Comparison of ENCODE assay signal across 19 cellular contexts in genomic region chr1:100394286-100394685, GRCh38. TPM values are rescaled to one million over a fixed set of nuclear protein-coding genes. Genes with fewer than 3 reads are reported as not detected.
DNase-seq lines count a peak whose midpoint lies in the region; ATAC-seq and TF ChIP-seq lines count a peak whose summit lies in the region.
"Had no signal": no experiment of that assay in that cellular context is flagged by ENCODE, and none has a peak within 500 bp of the region (broad histone marks: within the 10 kb centered on the region; RNA-seq: fewer than 3 reads in every experiment).

No MANE protein-coding gene starts in this region.

- H3K4me1 Mint-ChIP-seq in activated CD4-positive, alpha-beta T cell treated with anti-CD3 and anti-CD28 coated beads, Interleukin-2, amount 10 ng/mL, durations not matched to agents 24 days and 14 days: peaks cover 75% of the 10 kb centered on the region
- H3K4me1 Mint-ChIP-seq in CD4-positive, alpha-beta memory T cell: peaks cover 78 to 99% (median 90%) of the 10 kb centered on the region in 4 donors
- peaks cover 87% of the 10 kb centered on the region for H3K4me1 Mint-ChIP-seq in activated CD8-positive, alpha-beta T cell treated with anti-CD3 and anti-CD28 coated beads for 36 hours (ENCODE audit: low read depth)
- H3K4me1 Mint-ChIP-seq in naive B cell: peaks cover 19 to 53% (median 53%) of the 10 kb centered on the region in 3 donors
- peaks cover 6% of the 10 kb centered on the region for H3K4me1 Mint-ChIP-seq in mesothelial cell of epicardium
- H3K4me1 Mint-ChIP-seq in HFFc6 (ENCODE audit: low read depth): peaks cover 6% of the 10 kb centered on the region; the same call in 1 of the 2 replicates

- peaks cover 4% of the 10 kb centered on the region for H3K9me3 Mint-ChIP-seq in activated CD4-positive, alpha-beta T cell treated with anti-CD3 and anti-CD28 coated beads, Interleukin-2, amount 10 ng/mL, durations not matched to agents 24 days and 14 days
- peaks cover 0 to 2% (median 0%) of the 10 kb centered on the region in 8 donors for H3K9me3 Mint-ChIP-seq in CD4-positive, alpha-beta memory T cell
- H3K9me3 Mint-ChIP-seq in activated CD8-positive, alpha-beta T cell treated with anti-CD3 and anti-CD28 coated beads for 36 hours: no peaks in the 10 kb centered on the region
- H3K9me3 Mint-ChIP-seq in naive B cell (peaks cover 0 to 5% (median 0%) of the 10 kb centered on the region in 7 donors), mesothelial cell of epicardium (no peaks in the 10 kb centered on the region), HFFc6 (no peaks in the 10 kb centered on the region)

- no peak for ATAC-seq in activated CD8-positive, alpha-beta T cell treated with anti-CD3 and anti-CD28 coated beads for 36 hours
- ATAC-seq in naive B cell (ENCODE audit: low read depth in 2 of 2): no peak
- ATAC-seq: heart right ventricle had no signal

- peaks cover 54% of the 10 kb centered on the region for H3K36me3 Mint-ChIP-seq in activated CD4-positive, alpha-beta T cell treated with anti-CD3 and anti-CD28 coated beads, Interleukin-2, amount 10 ng/mL, durations not matched to agents 24 days and 14 days (ENCODE audit: low read depth)
- peaks cover 50 to 86% of the 10 kb centered on the region in 2 donors for H3K36me3 Mint-ChIP-seq in CD4-positive, alpha-beta memory T cell
- peaks cover 33% of the 10 kb centered on the region for H3K36me3 Mint-ChIP-seq in activated CD8-positive, alpha-beta T cell treated with anti-CD3 and anti-CD28 coated beads for 36 hours (ENCODE audit: low read depth)
- peaks cover 6 to 17% of the 10 kb centered on the region in 2 donors for H3K36me3 Mint-ChIP-seq in naive B cell
- peaks cover 9% of the 10 kb centered on the region for H3K36me3 Mint-ChIP-seq in mesothelial cell of epicardium
- H3K36me3 Mint-ChIP-seq in HFFc6 (ENCODE audit: low read depth): no peaks in the 10 kb centered on the region

- no peaks in the 10 kb centered on the region for H3K9me3 ChIP-seq in CD4-positive, alpha-beta memory T cell (ENCODE audit: control insufficient read depth in 1 of 2, low read length in 2 of 2)
- H3K9me3 ChIP-seq: HAP-1, heart right ventricle had no signal

- peak overlapping the region; percentile 84 for H3K27ac Mint-ChIP-seq in activated CD4-positive, alpha-beta T cell treated with anti-CD3 and anti-CD28 coated beads, Interleukin-2, amount 10 ng/mL, durations not matched to agents 24 days and 14 days
- H3K27ac Mint-ChIP-seq in CD4-positive, alpha-beta memory T cell: peak overlapping the region; percentile 73 to 93 (median 88)
- peak overlapping the region; percentile 61 for H3K27ac Mint-ChIP-seq in activated CD8-positive, alpha-beta T cell treated with anti-CD3 and anti-CD28 coated beads for 36 hours
- H3K27ac Mint-ChIP-seq in naive B cell (peak overlapping the region; percentile 3 to 94 (median 58)), mesothelial cell of epicardium (no peak overlapping the region), HFFc6 (no peak overlapping the region)

- POLR2A ChIA-PET in CD4-positive, alpha-beta memory T cell (lab: Charles Lee; ENCODE audit: partially characterized antibody): interaction anchor here (0.7 to 17.3 kb wide), 20 partner anchors 8 to 65 kb away, joined by 3 to 283 read pairs (median 5); partner anchors contain the start of gene CDC14A
- POLR2A ChIA-PET in activated CD8-positive, alpha-beta T cell treated with anti-CD3 and anti-CD28 coated beads for 36 hours (lab: Charles Lee): interaction anchor here (0.9 to 2.2 kb wide), 3 partner anchors 19 to 41 kb away, joined by 3 to 7 read pairs (median 3); no protein-coding TSS in a partner anchor

- H3K27ac ChIP-seq in CD4-positive, alpha-beta memory T cell (ENCODE audit: low read depth, low read length): peak overlapping the region; percentile 54
- H3K27ac ChIP-seq: cardiac muscle cell, WERI-Rb-1 had no signal

- no peak overlapping the region for H3K4me3 ChIP-seq in CD4-positive, alpha-beta memory T cell (ENCODE audit: low read length in 2 of 2)
- H3K4me3 ChIP-seq: cardiac muscle cell, HAP-1, heart right ventricle had no signal

- intact Hi-C loops in activated CD4-positive, alpha-beta T cell treated with anti-CD3 and anti-CD28 coated beads, Interleukin-2, amount 10 ng/mL, durations not matched to agents 24 days and 14 days (cut with micrococcal nuclease): loop anchor here (2.0 kb wide), 1 partner anchor 39 kb away; no protein-coding TSS in a partner anchor
- intact Hi-C loops in CD4-positive, alpha-beta memory T cell (cut with micrococcal nuclease): no loop called here
- intact Hi-C loops in activated CD8-positive, alpha-beta T cell treated with anti-CD3 and anti-CD28 coated beads for 36 hours (cut with micrococcal nuclease): no loop called here

- H3K4me3 Mint-ChIP-seq in activated CD4-positive, alpha-beta T cell treated with anti-CD3 and anti-CD28 coated beads, Interleukin-2, amount 10 ng/mL, durations not matched to agents 24 days and 14 days: peak overlapping the region; percentile 44
- peak overlapping the region; percentile 4 to 80 (median 70) for H3K4me3 Mint-ChIP-seq in CD4-positive, alpha-beta memory T cell
- H3K4me3 Mint-ChIP-seq in activated CD8-positive, alpha-beta T cell treated with anti-CD3 and anti-CD28 coated beads for 36 hours: no peak overlapping the region
- H3K4me3 Mint-ChIP-seq in naive B cell: peak overlapping the region in 5 of 8 donors; percentile 17 to 76 (median 64)
- H3K4me3 Mint-ChIP-seq in mesothelial cell of epicardium: no peak overlapping the region
- H3K4me3 Mint-ChIP-seq in HFFc6: no peak overlapping the region

- H3K4me1 ChIP-seq in CD4-positive, alpha-beta memory T cell (ENCODE audit: insufficient read depth, low read length): peaks cover 100% of the 10 kb centered on the region

- no peaks in the 10 kb centered on the region for H3K27me3 ChIP-seq in CD4-positive, alpha-beta memory T cell (ENCODE audit: insufficient read depth, low read length)
- H3K27me3 ChIP-seq: cardiac muscle cell, heart right ventricle had no signal

- no peaks in the 10 kb centered on the region for H3K27me3 Mint-ChIP-seq in activated CD4-positive, alpha-beta T cell treated with anti-CD3 and anti-CD28 coated beads, Interleukin-2, amount 10 ng/mL, durations not matched to agents 24 days and 14 days
- no peaks in the 10 kb centered on the region for H3K27me3 Mint-ChIP-seq in CD4-positive, alpha-beta memory T cell
- H3K27me3 Mint-ChIP-seq in activated CD8-positive, alpha-beta T cell treated with anti-CD3 and anti-CD28 coated beads for 36 hours: no peaks in the 10 kb centered on the region
- H3K27me3 Mint-ChIP-seq in naive B cell (no peaks in the 10 kb centered on the region), mesothelial cell of epicardium (ENCODE audit: low read depth) (no peaks in the 10 kb centered on the region), HFFc6 (ENCODE audit: insufficient read depth) (no peaks in the 10 kb centered on the region; the same call in 1 of the 2 replicates)

- H3K36me3 ChIP-seq in CD4-positive, alpha-beta memory T cell (ENCODE audit: insufficient read depth, low read length): peaks cover 5% of the 10 kb centered on the region
- H3K36me3 ChIP-seq: cardiac muscle cell, HAP-1, WERI-Rb-1 had no signal

- CTCF ChIA-PET in CD4-positive, alpha-beta memory T cell (lab: Charles Lee; ENCODE audit: partially characterized antibody): interaction anchor here (0.8 to 5.1 kb wide), 5 partner anchors 29 to 61 kb away, joined by 3 to 41 read pairs (median 28); partner anchors contain the start of gene CDC14A
- CTCF ChIA-PET in activated CD8-positive, alpha-beta T cell treated with anti-CD3 and anti-CD28 coated beads for 36 hours (lab: Charles Lee): interaction anchor here (0.9 to 1.2 kb wide), 5 partner anchors 10 to 41 kb away, joined by 3 to 6 read pairs (median 3); no protein-coding TSS in a partner anchor

- DNase-seq in activated CD4-positive, alpha-beta T cell treated with anti-CD3 and anti-CD28 coated beads, Interleukin-2, amount 10 ng/mL, durations not matched to agents 24 days and 14 days: peak; percentile 64
- no peak for DNase-seq in activated CD4-positive, alpha-beta T cell treated with anti-CD3 and anti-CD28 coated beads for 1 hour
- DNase-seq in CD4-positive, alpha-beta memory T cell: no peak
- DNase-seq in activated CD8-positive, alpha-beta T cell treated with anti-CD3 and anti-CD28 coated beads for 36 hours: no peak
- DNase-seq in naive B cell (no peak), mesothelial cell of epicardium (ENCODE audit: low spot score in 2 of 2, unreplicated experiment in 2 of 2) (no peak), HFFc6 (no peak), GM10266 (ENCODE audit: extremely low spot score) (no peak)
- DNase-seq: ACHN; activated CD8-positive, alpha-beta memory T cell treated with anti-CD3 and anti-CD28 coated beads, Interleukin-2, amount 50 U/mL, for 4 hours; COR-L47; effector CD8-positive, alpha-beta T cell; heart right ventricle; mesenchymal stem cell; NCI-H146; retina; WERI-Rb-1 had no signal

- TF ChIP-seq CTCF in activated CD8-positive, alpha-beta T cell treated with anti-CD3 and anti-CD28 coated beads for 36 hours (IDR thresholded peaks at IDR 0.05): no peak
- TF ChIP-seq CTCF in mesothelial cell of epicardium (IDR thresholded peaks at IDR 0.05; ENCODE audit: unreplicated experiment) (no peak), HFFc6 (IDR thresholded peaks at IDR 0.05) (no peak), GM10266 (IDR thresholded peaks at IDR 0.05; ENCODE audit: control insufficient read depth, insufficient read depth, low read depth, missing control alignments) (no peak)

RNA-seq across cellular contexts. Expression of gene CDC14A, which starts 42.0 kb away (rescaled TPM):
- total RNA-seq in activated CD4-positive, alpha-beta T cell treated with anti-CD3 and anti-CD28 coated beads, Interleukin-2, amount 10 ng/mL, durations not matched to agents 24 days and 14 days: 10.3 and 11.0 TPM in 2 replicates
- 100 to 1,000 TPM; 108 to 119 TPM for total RNA-seq in CD4-positive, alpha-beta memory T cell
- 10 to 100 TPM; 37.7 to 72.3 TPM for polyA plus RNA-seq in CD4-positive, alpha-beta memory T cell
- 10 to 100 TPM; 14.3 to 17.2 TPM for total RNA-seq in activated CD8-positive, alpha-beta T cell treated with anti-CD3 and anti-CD28 coated beads for 36 hours
- 10 to 100 TPM in 5 of 6 donors, 1 to 10 TPM in 1; 6.1 to 17.1 (median 14.4) TPM for polyA plus RNA-seq in naive B cell (ENCODE audit: low read depth in 6 of 6)
- 19.5 to 21.4 TPM (median 20.1 TPM) in 3 replicates for total RNA-seq in mesothelial cell of epicardium
- 1 to 10 TPM; 2.4 to 5.1 (median 3.0) TPM for total RNA-seq in HFFc6 (2021; fragmentation: NEBNext Ultra II Directional; extraction: Animal tissue kit (Norgen Biotek cat#: 25700))

Comparison
In these comparisons a context has a peak if more than half of its experiments do, and no peak if none do; other contexts are left out.
1. H3K27ac Mint-ChIP-seq: peak in activated CD4-positive, alpha-beta T cell treated with anti-CD3 and anti-CD28 coated beads, Interleukin-2, amount 10 ng/mL, durations not matched to agents 24 days and 14 days (single experiment), CD4-positive, alpha-beta memory T cell (7 of 7), activated CD8-positive, alpha-beta T cell treated with anti-CD3 and anti-CD28 coated beads for 36 hours (single experiment) and naive B cell (6 of 6); none in mesothelial cell of epicardium (single experiment) and HFFc6 (single experiment).
2. H3K4me3 Mint-ChIP-seq: peak in activated CD4-positive, alpha-beta T cell treated with anti-CD3 and anti-CD28 coated beads, Interleukin-2, amount 10 ng/mL, durations not matched to agents 24 days and 14 days (single experiment), CD4-positive, alpha-beta memory T cell (8 of 8) and naive B cell (5 of 8); none in activated CD8-positive, alpha-beta T cell treated with anti-CD3 and anti-CD28 coated beads for 36 hours (single experiment), mesothelial cell of epicardium (single experiment) and HFFc6 (single experiment).